9 cellular contexts compared by ENCODE assay signal in genomic region chr1:58162952-58163550, GRCh38.
A peak's percentile ranks its signal among the peaks of the same experiment; 100 is the strongest.
DNase-seq lines count a peak whose midpoint lies in the region; ATAC-seq, FAIRE-seq and TF ChIP-seq lines count a peak whose summit lies in the region.
"Had no signal": no experiment of that assay in that cellular context is flagged by ENCODE, and none has a peak within 500 bp of the region (broad histone marks: within the 10 kb centered on the region; RNA-seq: fewer than 3 reads in every experiment).

No MANE protein-coding gene starts in this region.

- no peak overlapping the region for H2AK5ac ChIP-seq in mesenchymal stem cell (ENCODE audit: low read length, severe bottlenecking)

- H3K27me3 ChIP-seq in Karpas-422 (ENCODE audit: low read length) = no peaks in the 10 kb centered on the region
- no peaks in the 10 kb centered on the region for H3K27me3 ChIP-seq in endodermal cell (ENCODE audit: control insufficient read depth, insufficient read depth, low read length, poor library complexity, severe bottlenecking)
- no peaks in the 10 kb centered on the region for H3K27me3 ChIP-seq in mesenchymal stem cell (ENCODE audit: control insufficient read depth in 1 of 2, insufficient read depth in 1 of 2, low read length in 2 of 2)

- H2AFZ ChIP-seq in Karpas-422 (ENCODE audit: low read length) = peak overlapping the region; percentile 82; the same call in 1 of the 2 replicates
- H2AFZ ChIP-seq in mesenchymal stem cell (ENCODE audit: low read depth, low read length) = no peak overlapping the region

- H3K14ac ChIP-seq in mesenchymal stem cell (ENCODE audit: low read length in 2 of 2) = no peak overlapping the region

- peaks cover 71% of the 10 kb centered on the region for H3K4me1 ChIP-seq in Karpas-422 (ENCODE audit: low read length)
- H3K4me1 ChIP-seq in endodermal cell (ENCODE audit: control insufficient read depth, insufficient read depth, low read length) = peaks cover 3% of the 10 kb centered on the region
- H3K4me1 ChIP-seq in mesenchymal stem cell (ENCODE audit: control insufficient read depth, insufficient read depth, low read depth, low read length) = no peaks in the 10 kb centered on the region

- no peaks in the 10 kb centered on the region for H3K27me3 Mint-ChIP-seq in endodermal cell (ENCODE audit: insufficient read depth)
- H3K27me3 Mint-ChIP-seq: activated naive CD4-positive, alpha-beta T cell treated with anti-CD3 and anti-CD28 coated beads, Interleukin-2, amount 50 U/mL, for 24 hours had no signal

- peak; percentile 46 to 50 for DNase-seq in SHP77 (lab: John Stamatoyannopoulos, UW)
- no peak for DNase-seq in SHP77 treated with DMSO at 0.1 percent for 48 hours (lab: John Stamatoyannopoulos, UW)
- DNase-seq in Karpas-422 = peak; percentile 82
- peak; percentile 33 for DNase-seq in RCC 7860 (ENCODE audit: low spot score)
- DNase-seq in endodermal cell = peak; percentile 87
- DNase-seq in mesenchymal stem cell = peak; percentile 58
- no peak for DNase-seq in activated CD8-positive, alpha-beta memory T cell treated with anti-CD3 and anti-CD28 coated beads for 24 hours

- H4K8ac ChIP-seq in mesenchymal stem cell (ENCODE audit: low read length) = no peak overlapping the region

- TF ChIP-seq CTCF in endodermal cell (conservative IDR thresholded peaks at IDR 0.05) = peak; percentile 94

- H3K27ac ChIP-seq in Karpas-422 (ENCODE audit: low read length) = peak overlapping the region; percentile 54; the same call in 1 of the 2 replicates
- no peak overlapping the region for H3K27ac ChIP-seq in endodermal cell (ENCODE audit: low read depth, low read length)
- H3K27ac ChIP-seq in mesenchymal stem cell (ENCODE audit: low read length, poor library complexity, severe bottlenecking) = no peak overlapping the region

- ATAC-seq in HG03108 (IDR thresholded peaks at IDR 0.05; ENCODE audit: unreplicated experiment) = no peak

- H2BK15ac ChIP-seq in mesenchymal stem cell (ENCODE audit: low read depth, poor library complexity, severe bottlenecking) = no peak overlapping the region

- H4K91ac ChIP-seq in mesenchymal stem cell (ENCODE audit: low read length) = no peak overlapping the region

- H2BK5ac ChIP-seq in mesenchymal stem cell (ENCODE audit: low read depth, low read length, poor library complexity, severe bottlenecking) = no peak overlapping the region

- peaks cover 1% of the 10 kb centered on the region for H3K4me1 Mint-ChIP-seq in endodermal cell
- H3K4me1 Mint-ChIP-seq: activated naive CD4-positive, alpha-beta T cell treated with anti-CD3 and anti-CD28 coated beads, Interleukin-2, amount 50 U/mL, for 24 hours had no signal

- H3K9me3 ChIP-seq in Karpas-422 (ENCODE audit: low read length) = no peaks in the 10 kb centered on the region
- peaks cover 12% of the 10 kb centered on the region for H3K9me3 ChIP-seq in endodermal cell (ENCODE audit: control insufficient read depth, low read length)
- H3K9me3 ChIP-seq in mesenchymal stem cell (ENCODE audit: control insufficient read depth, low read length) = no peaks in the 10 kb centered on the region

- H3K36me3 ChIP-seq in Karpas-422 (ENCODE audit: insufficient read depth, low read length) (no peaks in the 10 kb centered on the region), endodermal cell (ENCODE audit: control insufficient read depth, insufficient read depth, low read length) (no peaks in the 10 kb centered on the region), mesenchymal stem cell (ENCODE audit: control insufficient read depth in 1 of 2, insufficient read depth in 2 of 2, low read depth in 1 of 2, low read length in 2 of 2) (no peaks in the 10 kb centered on the region)

- H3K9me2 ChIP-seq in Karpas-422 (replicated peaks; ENCODE audit: insufficient read depth, low read length) = no peaks in the 10 kb centered on the region

- WGBS in endodermal cell (ENCODE audit: insufficient coverage in 1 of 2, insufficient read length in 1 of 2), 2 experiments = 41 to 45% methylated on average over 5 to 9 of the region's 9 CpGs
- WGBS in mesenchymal stem cell = 19% methylated on average over 9 of the region's 9 CpGs

- peak overlapping the region; percentile 14; the same call in 1 of the 2 replicates for H3K9ac ChIP-seq in Karpas-422 (ENCODE audit: low read length)
- no peak overlapping the region for H3K9ac ChIP-seq in endodermal cell (ENCODE audit: extremely low read depth, low read length, poor library complexity, severe bottlenecking)
- H3K9ac ChIP-seq in mesenchymal stem cell (ENCODE audit: low read length) = peak overlapping the region; percentile 29

- H3K23ac ChIP-seq in mesenchymal stem cell (ENCODE audit: low read length in 2 of 2) = no peak overlapping the region

- H2BK120ac ChIP-seq in mesenchymal stem cell (ENCODE audit: low read depth, low read length) = no peak overlapping the region

- H3K36me3 Mint-ChIP-seq in endodermal cell (ENCODE audit: low read depth) = no peaks in the 10 kb centered on the region
- H3K36me3 Mint-ChIP-seq: activated naive CD4-positive, alpha-beta T cell treated with anti-CD3 and anti-CD28 coated beads, Interleukin-2, amount 50 U/mL, for 24 hours had no signal

- peak overlapping the region; percentile 46 for H3K4me2 ChIP-seq in Karpas-422 (ENCODE audit: low read depth, low read length, poor library complexity, severe bottlenecking)
- H3K4me2 ChIP-seq in mesenchymal stem cell (ENCODE audit: low read length, poor library complexity, severe bottlenecking) = no peak overlapping the region

- no peaks in the 10 kb centered on the region for H3K79me2 ChIP-seq in Karpas-422 (ENCODE audit: low read length)

- peaks cover 9% of the 10 kb centered on the region for H3K9me3 Mint-ChIP-seq in endodermal cell
- H3K9me3 Mint-ChIP-seq: activated naive CD4-positive, alpha-beta T cell treated with anti-CD3 and anti-CD28 coated beads, Interleukin-2, amount 50 U/mL, for 24 hours had no signal

- H3K4me3 Mint-ChIP-seq in endodermal cell = no peak overlapping the region
- H3K4me3 Mint-ChIP-seq: activated naive CD4-positive, alpha-beta T cell treated with anti-CD3 and anti-CD28 coated beads, Interleukin-2, amount 50 U/mL, for 24 hours had no signal

- H4K20me1 ChIP-seq in Karpas-422 (ENCODE audit: insufficient read depth, low read depth, low read length) = no peaks in the 10 kb centered on the region

- H3K4ac ChIP-seq in mesenchymal stem cell (ENCODE audit: low read depth in 1 of 2, low read length in 2 of 2) = no peak overlapping the region

- FAIRE-seq in RCC 7860 (lab: Jason Lieb, UNC) = no peak

- H3K4me3 ChIP-seq in Karpas-422 (ENCODE audit: low read length) = no peak overlapping the region
- no peak overlapping the region for H3K4me3 ChIP-seq in endodermal cell (ENCODE audit: low read length)
- H3K4me3 ChIP-seq in mesenchymal stem cell (ENCODE audit: insufficient read depth in 1 of 2, low read depth in 1 of 2, low read length in 2 of 2) = no peak overlapping the region

- H3K18ac ChIP-seq in mesenchymal stem cell (ENCODE audit: low read depth in 1 of 2, low read length in 2 of 2) = no peak overlapping the region

- H3K79me1 ChIP-seq in mesenchymal stem cell (replicated peaks; ENCODE audit: low read length, poor library complexity, severe bottlenecking) = no peaks in the 10 kb centered on the region

- H3K27ac Mint-ChIP-seq in endodermal cell = no peak overlapping the region
- H3K27ac Mint-ChIP-seq: activated naive CD4-positive, alpha-beta T cell treated with anti-CD3 and anti-CD28 coated beads, Interleukin-2, amount 50 U/mL, for 24 hours had no signal

- H2BK12ac ChIP-seq in mesenchymal stem cell (ENCODE audit: low read length in 2 of 2) = no peak overlapping the region

Comparison
In these comparisons a context has a peak if more than half of its experiments do, and no peak if none do; other contexts are left out.
1. DNase-seq: peak in SHP77 (2 of 2), Karpas-422 (single experiment), RCC 7860 (single experiment), endodermal cell (single experiment) and mesenchymal stem cell (single experiment); none in SHP77 treated with DMSO at 0.1 percent for 48 hours (single experiment) and activated CD8-positive, alpha-beta memory T cell treated with anti-CD3 and anti-CD28 coated beads for 24 hours (single experiment).